ENCODE assay signal across 15 cellular contexts in the genomic region with DNA sequence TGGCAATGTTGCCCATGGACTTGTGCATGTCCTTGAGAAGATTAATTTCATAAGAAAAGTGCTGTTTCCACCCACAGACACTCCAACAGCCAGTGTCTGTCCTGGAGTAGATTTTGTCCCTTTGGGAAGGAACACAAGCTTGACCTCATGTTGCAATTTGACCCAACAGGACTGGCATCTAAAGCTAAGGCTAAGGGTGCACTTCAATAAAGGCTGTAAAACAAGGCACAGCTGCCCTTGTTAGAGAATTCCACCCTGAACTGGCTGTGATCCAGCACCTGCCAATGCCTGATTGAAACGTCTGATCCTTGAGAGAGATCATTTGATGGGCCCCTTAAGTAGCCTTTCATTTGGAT. TPM values are rescaled to one million over a fixed set of nuclear protein-coding genes. Genes with fewer than 3 reads are reported as not detected.
A peak's percentile ranks its signal among the peaks of the same experiment; 100 is the strongest.
DNase-seq lines count a peak whose midpoint lies in the region; ATAC-seq and TF ChIP-seq lines count a peak whose summit lies in the region.
"Had no signal": no experiment of that assay in that cellular context is flagged by ENCODE, and none has a peak within 500 bp of the region (broad histone marks: within the 10 kb centered on the region; RNA-seq: fewer than 3 reads in every experiment).

No MANE protein-coding gene starts in this region.

- TF ChIP-seq POLR2A in breast epithelium (IDR thresholded peaks at IDR 0.05): no peak
- TF ChIP-seq POLR2A in transverse colon (IDR thresholded peaks at IDR 0.05): no peak

- H3K4me1 ChIP-seq in breast epithelium (no peaks in the 10 kb centered on the region), left lung (peaks cover 0 to 17% of the 10 kb centered on the region in 2 donors), transverse colon (peaks cover 0 to 4% (median 0%) of the 10 kb centered on the region in 4 donors)
- H3K4me1 ChIP-seq: Caco-2 had no signal

- TF ChIP-seq EP300 in transverse colon (IDR thresholded peaks at IDR 0.05; ENCODE audit: low read depth): no peak

- no peak for TF ChIP-seq CTCF in MCF 10A (IDR thresholded peaks at IDR 0.05; ENCODE audit: unreplicated experiment)
- no peak for TF ChIP-seq CTCF in breast epithelium (IDR thresholded peaks at IDR 0.05)
- TF ChIP-seq CTCF in left lung (IDR thresholded peaks at IDR 0.05): no peak
- TF ChIP-seq CTCF in transverse colon (IDR thresholded peaks at IDR 0.05): no peak

- H3K36me3 ChIP-seq in breast epithelium (no peaks in the 10 kb centered on the region), left lung (no peaks in the 10 kb centered on the region), transverse colon (no peaks in the 10 kb centered on the region)

- DNase-seq in MCF 10A (ENCODE audit: unreplicated experiment): no peak
- no peak for DNase-seq in breast epithelium (ENCODE audit: low spot score in 2 of 2)
- peak; percentile 95 for DNase-seq in NCI-H510A treated with DMSO at 0.1 percent for 48 hours (lab: John Stamatoyannopoulos, UW)
- no peak for DNase-seq in left lung
- peak; percentile 16 for DNase-seq in transverse colon
- no peak for DNase-seq in activated CD4-positive, alpha-beta T cell treated with anti-CD3 and anti-CD28 coated beads for 1 hour
- DNase-seq: activated CD4-positive, alpha-beta T cell treated with anti-CD3 and anti-CD28 coated beads, Interleukin-2, amount 10 ng/mL, durations not matched to agents 24 days and 14 days; activated T-cell treated with anti-CD3 and anti-CD28 coated beads, Interleukin-2, amount 50 U/mL, for 24 hours; Caco-2; stimulated activated naive CD8-positive, alpha-beta T cell treated with anti-CD3 and anti-CD28 coated beads, Interleukin-15, amount 100 ng/mL, for 72 hours had no signal

- ATAC-seq in left lung: peak; percentile 63
- no peak for ATAC-seq in GM18519 (IDR thresholded peaks at IDR 0.05; ENCODE audit: low FRiP score, unreplicated experiment)
- no peak for ATAC-seq in esophagus mucosa
- ATAC-seq: stimulated activated naive CD8-positive, alpha-beta T cell treated with anti-CD3 and anti-CD28 coated beads, Interleukin-15, amount 100 ng/mL, for 72 hours had no signal

- CTCF ChIA-PET in MCF 10A (lab: Yijun Ruan, JAX): interaction anchor here (1.4 to 1.5 kb wide), 2 partner anchors 16 to 62 kb away, joined by 3 to 4 read pairs; no protein-coding TSS in a partner anchor

- no peaks in the 10 kb centered on the region for H3K27me3 Mint-ChIP-seq in MCF 10A (ENCODE audit: insufficient read depth, unreplicated experiment)
- H3K27me3 Mint-ChIP-seq: activated CD4-positive, alpha-beta T cell treated with anti-CD3 and anti-CD28 coated beads, Interleukin-2, amount 10 ng/mL, durations not matched to agents 24 days and 14 days; activated naive CD8-positive, alpha-beta T cell; activated T-cell treated with anti-CD3 and anti-CD28 coated beads, Interleukin-2, amount 50 U/mL, for 24 hours; stimulated activated naive CD8-positive, alpha-beta T cell treated with anti-CD3 and anti-CD28 coated beads, Interleukin-15, amount 100 ng/mL, for 72 hours had no signal

- H3K4me3 ChIP-seq in breast epithelium: no peak overlapping the region
- H3K4me3 ChIP-seq in left lung: no peak overlapping the region
- H3K4me3 ChIP-seq in transverse colon: no peak overlapping the region
- H3K4me3 ChIP-seq: hepatocyte, SK-N-MC had no signal

- POLR2A ChIA-PET in MCF 10A (lab: Yijun Ruan, JAX): interaction anchor here (0.7 to 1.2 kb wide), 8 partner anchors 12 to 567 kb away, joined by 3 to 5 read pairs (median 3); no protein-coding TSS in a partner anchor

- H3K4me1 Mint-ChIP-seq in MCF 10A (ENCODE audit: insufficient read depth, unreplicated experiment): peaks cover 37% of the 10 kb centered on the region
- H3K4me1 Mint-ChIP-seq: activated CD4-positive, alpha-beta T cell treated with anti-CD3 and anti-CD28 coated beads, Interleukin-2, amount 10 ng/mL, durations not matched to agents 24 days and 14 days had no signal

- intact Hi-C loops in MCF 10A (cut with micrococcal nuclease): loop anchor here (5.0 kb wide), 1 partner anchor 55 kb away; the partner anchor contains the start of gene CD99L2
- intact Hi-C loops in breast epithelium (cut with DNase I; ENCODE audit: low total_unique reads): no loop called here
- intact Hi-C loops in left lung (cut with DNase I): no loop called here
- intact Hi-C loops in transverse colon (cut with DNase I; ENCODE audit: low total_unique reads): no loop called here

- H3K4me3 Mint-ChIP-seq in MCF 10A (ENCODE audit: unreplicated experiment): no peak overlapping the region
- H3K4me3 Mint-ChIP-seq: activated CD4-positive, alpha-beta T cell treated with anti-CD3 and anti-CD28 coated beads, Interleukin-2, amount 10 ng/mL, durations not matched to agents 24 days and 14 days; activated naive CD8-positive, alpha-beta T cell; activated T-cell treated with anti-CD3 and anti-CD28 coated beads, Interleukin-2, amount 50 U/mL, for 24 hours; stimulated activated naive CD8-positive, alpha-beta T cell treated with anti-CD3 and anti-CD28 coated beads, Interleukin-15, amount 100 ng/mL, for 72 hours had no signal

- H3K27me3 ChIP-seq in breast epithelium: no peaks in the 10 kb centered on the region
- H3K27me3 ChIP-seq in left lung: no peaks in the 10 kb centered on the region
- H3K27me3 ChIP-seq in transverse colon: no peaks in the 10 kb centered on the region
- H3K27me3 ChIP-seq: hepatocyte had no signal

- 10% methylated on average over 1 of the region's 1 CpG; no CpG with 5 or more reads in 1 of the 2 donors for WGBS in transverse colon (ENCODE audit: low coverage in 1 of 2), 2 donors

- peak overlapping the region; percentile 67 for H3K27ac Mint-ChIP-seq in MCF 10A (ENCODE audit: low read depth, unreplicated experiment)
- H3K27ac Mint-ChIP-seq: activated CD4-positive, alpha-beta T cell treated with anti-CD3 and anti-CD28 coated beads, Interleukin-2, amount 10 ng/mL, durations not matched to agents 24 days and 14 days; activated naive CD8-positive, alpha-beta T cell; activated T-cell treated with anti-CD3 and anti-CD28 coated beads, Interleukin-2, amount 50 U/mL, for 24 hours; stimulated activated naive CD8-positive, alpha-beta T cell treated with anti-CD3 and anti-CD28 coated beads, Interleukin-15, amount 100 ng/mL, for 72 hours had no signal

- in situ Hi-C loops in transverse colon (cut with MboI; ENCODE audit: low pct_ligation_motif_present in 1 of 4, low pct_unique_long_range_greater_than_20kb in 1 of 4, low sequenced_read_pairs in 3 of 4): no loop called here

- H3K27ac ChIP-seq in breast epithelium (no peak overlapping the region), left lung (peak overlapping the region in 1 of 2 donors; percentile 76), transverse colon (no peak overlapping the region)
- H3K27ac ChIP-seq: hepatocyte, SK-N-MC had no signal

- BruUV-seq in MCF 10A (replicated peaks; lab: Mats Ljungman, UMichigan): no TSS peak

- no peaks in the 10 kb centered on the region for H3K9me3 ChIP-seq in breast epithelium
- H3K9me3 ChIP-seq in left lung: no peaks in the 10 kb centered on the region
- no peaks in the 10 kb centered on the region for H3K9me3 ChIP-seq in transverse colon
- H3K9me3 ChIP-seq: Caco-2 had no signal

- peaks cover 4% of the 10 kb centered on the region for H3K36me3 Mint-ChIP-seq in MCF 10A (ENCODE audit: insufficient read depth, unreplicated experiment)
- H3K36me3 Mint-ChIP-seq: activated naive CD8-positive, alpha-beta T cell had no signal

- H3K9me3 Mint-ChIP-seq in MCF 10A (ENCODE audit: unreplicated experiment): no peaks in the 10 kb centered on the region
- H3K9me3 Mint-ChIP-seq: activated CD4-positive, alpha-beta T cell treated with anti-CD3 and anti-CD28 coated beads, Interleukin-2, amount 10 ng/mL, durations not matched to agents 24 days and 14 days; activated T-cell treated with anti-CD3 and anti-CD28 coated beads, Interleukin-2, amount 50 U/mL, for 24 hours; stimulated activated naive CD8-positive, alpha-beta T cell treated with anti-CD3 and anti-CD28 coated beads, Interleukin-15, amount 100 ng/mL, for 72 hours had no signal

RNA-seq across cellular contexts. Expression of gene CD99L2, which starts 56.3 kb away (rescaled TPM):
- total RNA-seq in MCF 10A (2022): 37.6 and 42.4 TPM in 2 replicates
- 10 to 100 TPM; 28.1 to 81.4 (median 32.1) TPM for total RNA-seq in breast epithelium
- total RNA-seq in left lung: 10 to 100 TPM; 35.1 to 38.9 TPM
- 10 to 100 TPM; 12.3 to 22.4 (median 16.5) TPM for total RNA-seq in transverse colon
- total RNA-seq in esophagus mucosa: 4.9 TPM

Comparison
In these comparisons a context has a peak if more than half of its experiments do, and no peak if none do; other contexts are left out.
1. DNase-seq: peak in NCI-H510A treated with DMSO at 0.1 percent for 48 hours (single experiment) and transverse colon (single experiment); none in MCF 10A (single experiment), breast epithelium (0 of 2), left lung (0 of 2) and activated CD4-positive, alpha-beta T cell treated with anti-CD3 and anti-CD28 coated beads for 1 hour (single experiment).